ENCODE assay signal across 10 cellular contexts in genomic region chr1:154276797-154277196, GRCh38. TPM values are rescaled to one million over a fixed set of nuclear protein-coding genes. Genes with fewer than 3 reads are reported as not detected.
A peak's percentile ranks its signal among the peaks of the same experiment; 100 is the strongest.
DNase-seq lines count a peak whose midpoint lies in the region; ATAC-seq, FAIRE-seq and TF ChIP-seq lines count a peak whose summit lies in the region.
"Had no signal": no experiment of that assay in that cellular context is flagged by ENCODE, and none has a peak within 500 bp of the region (broad histone marks: within the 10 kb centered on the region; RNA-seq: fewer than 3 reads in every experiment).

No MANE protein-coding gene starts in this region.

- H3K4me3 Mint-ChIP-seq in stimulated activated naive CD8-positive, alpha-beta T cell treated with anti-CD3 and anti-CD28 coated beads, Interleukin-15, amount 100 ng/mL, for 72 hours, result no peak overlapping the region

- no peaks in the 10 kb centered on the region for H3K9me3 ChIP-seq in heart left ventricle
- H3K9me3 ChIP-seq in OCI-LY7 (ENCODE audit: low read length), result no peaks in the 10 kb centered on the region

- no peak overlapping the region for H3K4me3 ChIP-seq in heart left ventricle
- no peak overlapping the region for H3K4me3 ChIP-seq in OCI-LY7 (ENCODE audit: low read depth, low read length, poor library complexity, severe bottlenecking)
- no peak overlapping the region for H3K4me3 ChIP-seq in bronchial epithelial cell (ENCODE audit: low read depth, low read length)

- no peak overlapping the region for H3K27ac ChIP-seq in heart left ventricle
- H3K27ac ChIP-seq in OCI-LY7 (ENCODE audit: low read depth, low read length, poor library complexity, severe bottlenecking), result no peak overlapping the region
- no peak overlapping the region for H3K27ac ChIP-seq in caudate nucleus (ENCODE audit: low read depth, low read length)

- WGBS in heart left ventricle, 4 donors, result 85 to 89% (median 87%) methylated on average over 7 of the region's 7 CpGs

- H3K9me2 ChIP-seq in OCI-LY7 (ENCODE audit: insufficient read depth, low read length), result no peaks in the 10 kb centered on the region

- peaks cover 14% of the 10 kb centered on the region; the same call in 1 of the 2 replicates for H3K79me2 ChIP-seq in OCI-LY7 (ENCODE audit: insufficient read depth, low read depth, low read length)

- peaks cover 0 to 16% (median 10%) of the 10 kb centered on the region in 12 donors for H3K4me1 ChIP-seq in heart left ventricle
- H3K4me1 ChIP-seq in OCI-LY7 (ENCODE audit: insufficient read depth, low read length, poor library complexity, severe bottlenecking), result peaks cover 13% of the 10 kb centered on the region

- H2AFZ ChIP-seq in OCI-LY7 (ENCODE audit: low read length), result no peak overlapping the region

- BruUV-seq in OCI-LY7 (replicated peaks; lab: Mats Ljungman, UMichigan), result no TSS peak

- DNase-seq in heart left ventricle (no peak), left cardiac atrium (no peak), OCI-LY7 (ENCODE audit: low spot score) (peak; percentile 17), bronchial epithelial cell (ENCODE audit: low read depth) (no peak), caudate nucleus (lab: John Stamatoyannopoulos, UW) (no peak), MV-4-11 (lab: John Stamatoyannopoulos, UW) (no peak)
- peak; percentile 13 to 34 for DNase-seq in stimulated activated naive CD8-positive, alpha-beta T cell treated with anti-CD3 and anti-CD28 coated beads, Interleukin-15, amount 100 ng/mL, for 72 hours

- TF ChIP-seq POLR2A in heart left ventricle (IDR thresholded peaks at IDR 0.05), result no peak

- ATAC-seq in heart left ventricle (no peak), left cardiac atrium (no peak), HG03139 (IDR thresholded peaks at IDR 0.05; ENCODE audit: unreplicated experiment) (no peak)
- ATAC-seq in stimulated activated naive CD8-positive, alpha-beta T cell treated with anti-CD3 and anti-CD28 coated beads, Interleukin-15, amount 100 ng/mL, for 72 hours, result no peak
- ATAC-seq: Right ventricle myocardium inferior had no signal

- intact Hi-C loops in heart left ventricle (cut with DNase I) (loop anchor here in 3 of 10 donors (10.0 kb wide), 3 partner anchors 58 to 482 kb away; partner anchors contain the start of gene RPS27 (in 1 of the 3)), left cardiac atrium (cut with DNase I) (no loop called here), OCI-LY7 (cut with micrococcal nuclease; ENCODE audit: unreplicated experiment) (no loop called here)

- H3K4me1 Mint-ChIP-seq in stimulated activated naive CD8-positive, alpha-beta T cell treated with anti-CD3 and anti-CD28 coated beads, Interleukin-15, amount 100 ng/mL, for 72 hours, result peaks cover 32% of the 10 kb centered on the region

- H4K20me1 ChIP-seq in OCI-LY7 (ENCODE audit: insufficient read depth, low read length), result no peaks in the 10 kb centered on the region

- H3K9me3 Mint-ChIP-seq in stimulated activated naive CD8-positive, alpha-beta T cell treated with anti-CD3 and anti-CD28 coated beads, Interleukin-15, amount 100 ng/mL, for 72 hours, result no peaks in the 10 kb centered on the region

- peak in 7 of 12 donors; percentile 8 to 26 (median 11) for TF ChIP-seq CTCF in heart left ventricle (IDR thresholded peaks at IDR 0.05)
- TF ChIP-seq CTCF in OCI-LY7 (conservative IDR thresholded peaks at IDR 0.05; ENCODE audit: low read length), result peak; percentile 60; the same call in 1 of the 2 replicates
- TF ChIP-seq CTCF in bronchial epithelial cell (IDR thresholded peaks at IDR 0.05; ENCODE audit: insufficient read depth, low read length, severe bottlenecking), result peak; percentile 24

- POLR2A ChIA-PET in OCI-LY7 (lab: Charles Lee), result interaction anchor here (0.5 to 0.6 kb wide), 2 partner anchors 21 to 56 kb away, joined by 3 to 4 read pairs; partner anchors contain the start of gene UBAP2L

- no peaks in the 10 kb centered on the region for H3K27me3 Mint-ChIP-seq in stimulated activated naive CD8-positive, alpha-beta T cell treated with anti-CD3 and anti-CD28 coated beads, Interleukin-15, amount 100 ng/mL, for 72 hours

- H3K27ac Mint-ChIP-seq in stimulated activated naive CD8-positive, alpha-beta T cell treated with anti-CD3 and anti-CD28 coated beads, Interleukin-15, amount 100 ng/mL, for 72 hours, result no peak overlapping the region

- FAIRE-seq in bronchial epithelial cell (lab: Jason Lieb, UNC), result no peak

- H3K27me3 ChIP-seq in heart left ventricle (no peaks in the 10 kb centered on the region), bronchial epithelial cell (ENCODE audit: control insufficient read depth, insufficient read depth, low read length) (no peaks in the 10 kb centered on the region)

- CTCF ChIA-PET in OCI-LY7 (lab: Charles Lee; ENCODE audit: unreplicated experiment), result no interaction called here

- H3K4me2 ChIP-seq in OCI-LY7 (ENCODE audit: low read length), result no peak overlapping the region

- H3K36me3 ChIP-seq in heart left ventricle (peaks cover 0 to 38% (median 33%) of the 10 kb centered on the region in 9 donors), OCI-LY7 (ENCODE audit: insufficient read depth, low read length) (peaks cover 25% of the 10 kb centered on the region), bronchial epithelial cell (ENCODE audit: control insufficient read depth, insufficient read depth, low read length) (peaks cover 10% of the 10 kb centered on the region)

RNA-seq across cellular contexts. Expression of gene HAX1, which starts 4.4 kb away (rescaled TPM):
- total RNA-seq in heart left ventricle (100 to 1,000 TPM; 127 to 230 (median 165) TPM), left cardiac atrium (100 to 1,000 TPM; 112 to 120 TPM), OCI-LY7 (2022) (170 and 174 TPM in 2 replicates), bronchial epithelial cell (143 and 183 TPM in 2 replicates)
- 100 to 1,000 TPM; 156 to 308 TPM for polyA plus RNA-seq in heart left ventricle
- total RNA-seq in OCI-LY7 (2014; rRNA removed; shearing (Covaris generic)), result 196 and 208 TPM in 2 replicates

RNA-seq across cellular contexts. Expression of gene AQP10, which starts 44.1 kb away (rescaled TPM):
- total RNA-seq in heart left ventricle, result under 1 TPM in 6 of 9 donors, not detected in 3; 0.23 to 0.93 (median 0.55) TPM
- 1 to 10 TPM in 1 of 2 donors, under 1 TPM in 1; 0.15 to 1.2 TPM for polyA plus RNA-seq in heart left ventricle
- not detected for total RNA-seq in left cardiac atrium
- not detected in 2 replicates for total RNA-seq in OCI-LY7 (2014; rRNA removed; shearing (Covaris generic))
- total RNA-seq in OCI-LY7 (2022), result not detected in 2 replicates
- total RNA-seq in bronchial epithelial cell, result 0.13 TPM in 1 of 2 replicates, not detected in the other
- total RNA-seq: glomerular endothelial cell, Right ventricle myocardium inferior had no signal

RNA-seq across cellular contexts. Expression of gene ATP8B2, which starts 48.5 kb away (rescaled TPM):
- total RNA-seq in heart left ventricle (10 to 100 TPM in 8 of 9 donors, 1 to 10 TPM in 1; 9.4 to 45.0 (median 15.5) TPM), left cardiac atrium (10 to 100 TPM; 23.7 to 31.0 TPM), OCI-LY7 (2022) (10.2 and 11.5 TPM in 2 replicates), bronchial epithelial cell (15.5 and 26.8 TPM in 2 replicates)
- polyA plus RNA-seq in heart left ventricle, result 10 to 100 TPM in 1 of 2 donors, 1 to 10 TPM in 1; 7.2 to 18.3 TPM
- total RNA-seq in OCI-LY7 (2014; rRNA removed; shearing (Covaris generic)), result 20.3 and 28.8 TPM in 2 replicates

RNA-seq across cellular contexts. Expression of gene UBAP2L, which starts 56.0 kb away (rescaled TPM):
- total RNA-seq in heart left ventricle, result 100 to 1,000 TPM in 5 of 9 donors, 10 to 100 TPM in 4; 57.4 to 142 (median 100) TPM
- polyA plus RNA-seq in heart left ventricle, result 10 to 100 TPM; 61.6 to 88.3 TPM
- total RNA-seq in left cardiac atrium, result 100 to 1,000 TPM in 1 of 2 donors, 10 to 100 TPM in 1; 88.5 to 106 TPM
- total RNA-seq in OCI-LY7 (2014; rRNA removed; shearing (Covaris generic)), result 80.4 and 98.6 TPM in 2 replicates
- total RNA-seq in OCI-LY7 (2022), result 176 and 179 TPM in 2 replicates
- 20.8 and 33.9 TPM in 2 replicates for total RNA-seq in bronchial epithelial cell

Comparison
In these comparisons a context has a peak if more than half of its experiments do, and no peak if none do; other contexts are left out.
1. DNase-seq: peak in OCI-LY7 (single experiment) and stimulated activated naive CD8-positive, alpha-beta T cell treated with anti-CD3 and anti-CD28 coated beads, Interleukin-15, amount 100 ng/mL, for 72 hours (2 of 2); none in heart left ventricle (0 of 5), left cardiac atrium (single experiment), bronchial epithelial cell (single experiment), caudate nucleus (0 of 61) and MV-4-11 (single experiment).
2. Peak in every context shown above with its lines, with median percentiles within 50 percentile points of each other: CTCF ChIP-seq.